ENCODE assay signal across 16 cellular contexts in genomic region chr6:50850860-50851259, GRCh38. TPM values are rescaled to one million over a fixed set of nuclear protein-coding genes. Genes with fewer than 3 reads are reported as not detected.
DNase-seq lines count a peak whose midpoint lies in the region; ATAC-seq, FAIRE-seq and TF ChIP-seq lines count a peak whose summit lies in the region.
"Had no signal": no experiment of that assay in that cellular context is flagged by ENCODE, and none has a peak within 500 bp of the region (broad histone marks: within the 10 kb centered on the region; RNA-seq: fewer than 3 reads in every experiment).

No MANE protein-coding gene starts in this region.

- H3K4me3 ChIP-seq in left ventricle myocardium inferior (peak overlapping the region; percentile 37), esophagus squamous epithelium (peak overlapping the region; percentile 29 to 57 (median 50)), neuron (ENCODE audit: low read length) (no peak overlapping the region)
- H3K4me3 ChIP-seq: body of pancreas, left lung had no signal

- H3K36me3 ChIP-seq in left ventricle myocardium inferior = no peaks in the 10 kb centered on the region
- H3K36me3 ChIP-seq in esophagus squamous epithelium = no peaks in the 10 kb centered on the region
- H3K36me3 ChIP-seq in neuron (ENCODE audit: insufficient read depth, low read length) = no peaks in the 10 kb centered on the region
- H3K36me3 ChIP-seq: left lung had no signal

- H3K4me1 ChIP-seq in left ventricle myocardium inferior (peaks cover 12% of the 10 kb centered on the region), esophagus squamous epithelium (peaks cover 3 to 35% (median 4%) of the 10 kb centered on the region in 3 donors), neuron (ENCODE audit: insufficient read depth, low read length) (peaks cover 7% of the 10 kb centered on the region)
- H3K4me1 ChIP-seq: left lung had no signal

- DNase-seq in left ventricle myocardium inferior (no peak), Right ventricle myocardium superior (no peak), esophagus squamous epithelium (lab: John Stamatoyannopoulos, UW) (no peak), urothelium cell line (ENCODE audit: low spot score) (peak; percentile 14), GM13977 (ENCODE audit: low spot score) (no peak), AG08396 (ENCODE audit: low spot score) (no peak), A172 (ENCODE audit: low spot score) (no peak)
- DNase-seq: activated CD8-positive, alpha-beta memory T cell treated with anti-CD3 and anti-CD28 coated beads for 24 hours; DMS 273 treated with DMSO at 0.1 percent for 48 hours; natural killer cell; NCI-H2081 had no signal

- intact Hi-C loops in left ventricle myocardium inferior (cut with micrococcal nuclease) = no loop called here
- intact Hi-C loops in Right ventricle myocardium superior (cut with DNase I) = no loop called here
- intact Hi-C loops in esophagus squamous epithelium (cut with DNase I) = no loop called here

- H3K27me3 ChIP-seq in left ventricle myocardium inferior (ENCODE audit: low read depth) (peaks cover 99% of the 10 kb centered on the region), esophagus squamous epithelium (peaks cover 0 to 84% (median 0%) of the 10 kb centered on the region in 4 donors), neuron (ENCODE audit: insufficient read depth, low read length) (peaks cover 62% of the 10 kb centered on the region)

- no peak overlapping the region for H3K27ac ChIP-seq in left ventricle myocardium inferior (replicated peaks)
- peak overlapping the region in 3 of 4 donors; percentile 68 to 87 (median 83) for H3K27ac ChIP-seq in esophagus squamous epithelium
- H3K27ac ChIP-seq: body of pancreas, left lung had no signal

- peak overlapping the region; percentile 18 for H2AFZ ChIP-seq in neuron (ENCODE audit: low read depth, low read length)

- WGBS in esophagus squamous epithelium, 2 donors = 9 to 20% methylated on average over 10 to 15 of the region's 16 CpGs

- ATAC-seq in Right ventricle myocardium superior (ENCODE audit: poor library complexity) = no peak
- ATAC-seq: HCT116, natural killer cell had no signal

- in situ Hi-C loops in GM13977 (cut with MboI; ENCODE audit: low pct_unique_long_range_greater_than_20kb, low sequenced_read_pairs, unreplicated experiment) = no loop called here

- no peak for FAIRE-seq in urothelium cell line (lab: Jason Lieb, UNC)

- no peak for TF ChIP-seq POLR2A in esophagus squamous epithelium (IDR thresholded peaks at IDR 0.05)

- no peaks in the 10 kb centered on the region for H3K9me3 ChIP-seq in left ventricle myocardium inferior (replicated peaks)
- H3K9me3 ChIP-seq in esophagus squamous epithelium = no peaks in the 10 kb centered on the region
- H3K9me3 ChIP-seq in neuron (ENCODE audit: low read length) = no peaks in the 10 kb centered on the region
- H3K9me3 ChIP-seq: body of pancreas, left lung had no signal

- TF ChIP-seq CTCF in left ventricle myocardium inferior (IDR thresholded peaks at IDR 0.05; ENCODE audit: borderline replicate concordance) (no peak), esophagus squamous epithelium (IDR thresholded peaks at IDR 0.05) (no peak), GM13977 (IDR thresholded peaks at IDR 0.05; ENCODE audit: extremely low read depth, insufficient read depth, missing control alignments) (no peak)

RNA-seq across cellular contexts. Expression of gene TFAP2B, which starts 32.2 kb away (rescaled TPM):
- total RNA-seq in left ventricle myocardium inferior = not detected
- not detected for total RNA-seq in Right ventricle myocardium superior
- 1 to 10 TPM in 3 of 4 donors, under 1 TPM in 1; 0.35 to 4.4 (median 1.8) TPM for total RNA-seq in esophagus squamous epithelium
- not detected in 2 replicates for total RNA-seq in A172 (2014; rRNA removed; shearing (Covaris generic))
- total RNA-seq: body of pancreas, natural killer cell, SK-MEL-5 had no signal
